ENCODE assay signal across 20 cellular contexts in genomic region chr2:219174146-219174545, GRCh38. TPM values are rescaled to one million over a fixed set of nuclear protein-coding genes. Genes with fewer than 3 reads are reported as not detected.
A peak's percentile ranks its signal among the peaks of the same experiment; 100 is the strongest.
DNase-seq lines count a peak whose midpoint lies in the region; ATAC-seq and TF ChIP-seq lines count a peak whose summit lies in the region.
"Had no signal": no experiment of that assay in that cellular context is flagged by ENCODE, and none has a peak within 500 bp of the region (broad histone marks: within the 10 kb centered on the region; RNA-seq: fewer than 3 reads in every experiment).

No MANE protein-coding gene starts in this region.

- H3K4me1 Mint-ChIP-seq in Calu3 (ENCODE audit: low read depth, unreplicated experiment) = peaks cover 27% of the 10 kb centered on the region
- peaks cover 36% of the 10 kb centered on the region for H3K4me1 Mint-ChIP-seq in activated naive CD8-positive, alpha-beta T cell treated with anti-CD3 and anti-CD28 coated beads for 36 hours
- H3K4me1 Mint-ChIP-seq in naive thymus-derived CD4-positive, alpha-beta T cell = peaks cover 36 to 54% (median 49%) of the 10 kb centered on the region in 7 donors

- no peaks in the 10 kb centered on the region for H3K9me3 Mint-ChIP-seq in Calu3 (ENCODE audit: low read depth, unreplicated experiment)
- H3K9me3 Mint-ChIP-seq in activated naive CD8-positive, alpha-beta T cell treated with anti-CD3 and anti-CD28 coated beads for 36 hours = no peaks in the 10 kb centered on the region
- H3K9me3 Mint-ChIP-seq in naive thymus-derived CD4-positive, alpha-beta T cell = peaks cover 0 to 3% (median 0%) of the 10 kb centered on the region in 11 donors

- DNase-seq in Calu3 (no peak), sigmoid colon (no peak)
- no peak for DNase-seq in activated naive CD8-positive, alpha-beta T cell treated with anti-CD3 and anti-CD28 coated beads for 36 hours
- no peak for DNase-seq in naive thymus-derived CD4-positive, alpha-beta T cell
- DNase-seq: activated CD4-positive, CD25-positive, alpha-beta regulatory T cell treated with anti-CD3 and anti-CD28 coated beads, Interleukin-2, amount 50 U/mL, for 72 hours; activated effector memory CD4-positive, alpha-beta T cell treated with anti-CD3 and anti-CD28 coated beads, Interleukin-2, amount 50 U/mL, for 16 hours; C1 segment of cervical spinal cord; EL; gastrocnemius medialis; mesendoderm; MM.1S; NCI-H69; SW 1271 had no signal

- H3K27ac ChIP-seq in BLaER1 treated with 17β-estradiol and CSF1 and Interleukin-3, amounts not matched to agents 10 nM and 100 nM = no peak overlapping the region
- H3K27ac ChIP-seq in naive thymus-derived CD4-positive, alpha-beta T cell (ENCODE audit: low read depth, low read length) = peak overlapping the region; percentile 31
- no peak overlapping the region for H3K27ac ChIP-seq in sigmoid colon
- H3K27ac ChIP-seq: parathyroid adenoma had no signal

- peaks cover 24 to 49% (median 29%) of the 10 kb centered on the region in 10 experiments for H3K4me1 ChIP-seq in BLaER1 treated with 17β-estradiol and CSF1 and Interleukin-3, amounts not matched to agents 10 nM and 100 nM
- H3K4me1 ChIP-seq in naive thymus-derived CD4-positive, alpha-beta T cell (ENCODE audit: control insufficient read depth in 2 of 2, insufficient read depth in 2 of 2, low read length in 2 of 2) = peaks cover 30 to 32% of the 10 kb centered on the region in 2 donors
- peaks cover 2 to 40% (median 34%) of the 10 kb centered on the region in 4 donors for H3K4me1 ChIP-seq in sigmoid colon

- H3K36me3 ChIP-seq in BLaER1 treated with 17β-estradiol and CSF1 and Interleukin-3, amounts not matched to agents 10 nM and 100 nM = peaks cover 35 to 53% (median 42%) of the 10 kb centered on the region in 11 experiments
- H3K36me3 ChIP-seq in naive thymus-derived CD4-positive, alpha-beta T cell (ENCODE audit: control insufficient read depth in 2 of 3, insufficient read depth in 3 of 3, low read length in 3 of 3) = peaks cover 13 to 35% (median 13%) of the 10 kb centered on the region in 3 experiments
- peaks cover 0 to 35% (median 22%) of the 10 kb centered on the region in 4 donors for H3K36me3 ChIP-seq in sigmoid colon

- peaks cover 6 to 62% (median 29%) of the 10 kb centered on the region in 11 experiments; a peak in 16 of 22 replicates for H4K20me1 ChIP-seq in BLaER1 treated with 17β-estradiol and CSF1 and Interleukin-3, amounts not matched to agents 10 nM and 100 nM

- intact Hi-C loops in Calu3 (cut with micrococcal nuclease; ENCODE audit: unreplicated experiment) (no loop called here), sigmoid colon (cut with DNase I) (no loop called here)
- intact Hi-C loops in naive thymus-derived CD4-positive, alpha-beta T cell (cut with micrococcal nuclease) = no loop called here

- H3K4me2 ChIP-seq in BLaER1 treated with 17β-estradiol and CSF1 and Interleukin-3, amounts not matched to agents 10 nM and 100 nM = peak overlapping the region in 3 of 11 experiments; percentile 91 to 94 (median 94); a peak in 5 of 22 replicates
- H3K4me2 ChIP-seq: smooth muscle cell had no signal

- H3K4me3 ChIP-seq in BLaER1 treated with 17β-estradiol and CSF1 and Interleukin-3, amounts not matched to agents 10 nM and 100 nM = 0 out of 20 replicates have a peak overlapping the region, but pooled peaks of 1 of the 10 experiments have one; percentile 89
- no peak overlapping the region for H3K4me3 ChIP-seq in naive thymus-derived CD4-positive, alpha-beta T cell (ENCODE audit: low read length)
- H3K4me3 ChIP-seq in sigmoid colon = no peak overlapping the region
- H3K4me3 ChIP-seq: gastrocnemius medialis, smooth muscle cell, vagina had no signal

- CTCF ChIA-PET in Calu3 (lab: Charles Lee) = no interaction called here
- CTCF ChIA-PET in naive thymus-derived CD4-positive, alpha-beta T cell (lab: Charles Lee) = interaction anchor here (1.2 to 7.2 kb wide), 5 partner anchors 17 to 121 kb away, joined by 3 to 54 read pairs (median 5); partner anchors contain the start of gene ZFAND2B

- H3K27me3 Mint-ChIP-seq in Calu3 (ENCODE audit: unreplicated experiment) = no peaks in the 10 kb centered on the region
- no peaks in the 10 kb centered on the region for H3K27me3 Mint-ChIP-seq in activated naive CD8-positive, alpha-beta T cell treated with anti-CD3 and anti-CD28 coated beads for 36 hours
- no peaks in the 10 kb centered on the region for H3K27me3 Mint-ChIP-seq in naive thymus-derived CD4-positive, alpha-beta T cell

- POLR2A ChIA-PET in naive thymus-derived CD4-positive, alpha-beta T cell (lab: Charles Lee) = interaction anchor here (0.9 to 10.4 kb wide), 9 partner anchors 9 to 125 kb away, joined by 3 to 343 read pairs (median 6); partner anchors contain the start of genes ABCB6, ANKZF1, ATG9A and TUBA4A

- H3K27ac Mint-ChIP-seq in Calu3 (ENCODE audit: unreplicated experiment) = no peak overlapping the region
- peak overlapping the region; percentile 58 for H3K27ac Mint-ChIP-seq in activated naive CD8-positive, alpha-beta T cell treated with anti-CD3 and anti-CD28 coated beads for 36 hours
- H3K27ac Mint-ChIP-seq in naive thymus-derived CD4-positive, alpha-beta T cell = peak overlapping the region in 8 of 9 donors; percentile 34 to 99 (median 79)

- no peaks in the 10 kb centered on the region for H3K27me3 ChIP-seq in BLaER1 treated with 17β-estradiol and CSF1 and Interleukin-3, amounts not matched to agents 10 nM and 100 nM
- no peaks in the 10 kb centered on the region for H3K27me3 ChIP-seq in naive thymus-derived CD4-positive, alpha-beta T cell (ENCODE audit: control insufficient read depth in 2 of 2, insufficient read depth in 2 of 2, low read length in 2 of 2)
- no peaks in the 10 kb centered on the region for H3K27me3 ChIP-seq in sigmoid colon
- H3K27me3 ChIP-seq: gastrocnemius medialis, vagina had no signal

- TF ChIP-seq POLR2A in sigmoid colon (IDR thresholded peaks at IDR 0.05) = no peak

- BruUV-seq in Calu3 (replicated peaks; lab: Mats Ljungman, UMichigan) = no TSS peak

- H3K9me3 ChIP-seq in BLaER1 treated with 17β-estradiol and CSF1 and Interleukin-3, amounts not matched to agents 10 nM and 100 nM (replicated peaks in 1 of 11) = no peaks in the 10 kb centered on the region
- no peaks in the 10 kb centered on the region for H3K9me3 ChIP-seq in naive thymus-derived CD4-positive, alpha-beta T cell (ENCODE audit: control insufficient read depth in 2 of 3, low read length in 3 of 3)
- no peaks in the 10 kb centered on the region for H3K9me3 ChIP-seq in sigmoid colon
- H3K9me3 ChIP-seq: gastrocnemius medialis, vagina had no signal

- peaks cover 50% of the 10 kb centered on the region for H3K36me3 Mint-ChIP-seq in Calu3 (ENCODE audit: insufficient read depth, unreplicated experiment)
- peaks cover 10% of the 10 kb centered on the region for H3K36me3 Mint-ChIP-seq in activated naive CD8-positive, alpha-beta T cell treated with anti-CD3 and anti-CD28 coated beads for 36 hours
- H3K36me3 Mint-ChIP-seq in naive thymus-derived CD4-positive, alpha-beta T cell = peaks cover 9 to 19% (median 10%) of the 10 kb centered on the region in 5 donors

- ATAC-seq in naive thymus-derived CD4-positive, alpha-beta T cell = no peak
- ATAC-seq in GM21723 (IDR thresholded peaks at IDR 0.05; ENCODE audit: unreplicated experiment) (no peak), HG02763 (IDR thresholded peaks at IDR 0.05; ENCODE audit: unreplicated experiment) (no peak)
- ATAC-seq: gastrocnemius medialis had no signal

- no peak for TF ChIP-seq EP300 in sigmoid colon (IDR thresholded peaks at IDR 0.05)

- WGBS in sigmoid colon, 2 donors = 84 to 94% methylated on average over 3 of the region's 3 CpGs

- H3K9ac ChIP-seq in BLaER1 treated with 17β-estradiol and CSF1 and Interleukin-3, amounts not matched to agents 10 nM and 100 nM = peak overlapping the region in 7 of 11 experiments; percentile 16 to 97 (median 43); a peak in 10 of 22 replicates
- H3K9ac ChIP-seq: parathyroid adenoma had no signal

- TF ChIP-seq CTCF in Calu3 (IDR thresholded peaks at IDR 0.05; ENCODE audit: unreplicated experiment) (no peak), sigmoid colon (IDR thresholded peaks at IDR 0.05) (no peak)

- H3K4me3 Mint-ChIP-seq in Calu3 (ENCODE audit: low read depth, unreplicated experiment) = peak overlapping the region; percentile 16
- peak overlapping the region; percentile 55 for H3K4me3 Mint-ChIP-seq in activated naive CD8-positive, alpha-beta T cell treated with anti-CD3 and anti-CD28 coated beads for 36 hours
- peak overlapping the region; percentile 34 to 98 (median 78) for H3K4me3 Mint-ChIP-seq in naive thymus-derived CD4-positive, alpha-beta T cell

RNA-seq across cellular contexts. Expression of gene CNPPD1, which starts 2.6 kb away (rescaled TPM):
- 40.6 and 42.9 TPM in 2 replicates for total RNA-seq in Calu3 (2022)
- 10 to 100 TPM; 44.1 to 50.2 TPM for total RNA-seq in activated naive CD8-positive, alpha-beta T cell treated with anti-CD3 and anti-CD28 coated beads for 36 hours
- 10 to 100 TPM; 48.2 to 77.6 (median 64.5) TPM for total RNA-seq in naive thymus-derived CD4-positive, alpha-beta T cell
- 10 to 100 TPM; 48.2 to 68.7 TPM for polyA plus RNA-seq in naive thymus-derived CD4-positive, alpha-beta T cell
- total RNA-seq in sigmoid colon = 10 to 100 TPM; 24.1 to 38.5 (median 34.1) TPM
- polyA plus RNA-seq in sigmoid colon = 10 to 100 TPM; 53.5 to 79.5 (median 59.4) TPM

RNA-seq across cellular contexts. Expression of gene RETREG2, which starts 3.9 kb away (rescaled TPM):
- total RNA-seq in Calu3 (2022) (67.9 and 69.7 TPM in 2 replicates), sigmoid colon (10 to 100 TPM; 37.3 to 48.2 (median 43.2) TPM)
- 10 to 100 TPM; 54.2 to 57.7 TPM for total RNA-seq in activated naive CD8-positive, alpha-beta T cell treated with anti-CD3 and anti-CD28 coated beads for 36 hours
- 100 to 1,000 TPM in 2 of 5 experiments, 10 to 100 TPM in 3; 70.2 to 124 (median 90.9) TPM for total RNA-seq in naive thymus-derived CD4-positive, alpha-beta T cell
- polyA plus RNA-seq in naive thymus-derived CD4-positive, alpha-beta T cell = 10 to 100 TPM; 58.5 to 62.4 TPM
- polyA plus RNA-seq in sigmoid colon = 10 to 100 TPM; 36.6 to 81.3 (median 43.5) TPM

RNA-seq across cellular contexts. Expression of gene SLC23A3, which starts 4.3 kb away (rescaled TPM):
- total RNA-seq in Calu3 (2022) = 4.4 and 6.0 TPM in 2 replicates
- total RNA-seq in activated naive CD8-positive, alpha-beta T cell treated with anti-CD3 and anti-CD28 coated beads for 36 hours = 1 to 10 TPM in 1 of 2 experiments, under 1 TPM in 1; 0.92 to 1.1 TPM
- total RNA-seq in naive thymus-derived CD4-positive, alpha-beta T cell = 1 to 10 TPM in 4 of 5 experiments, under 1 TPM in 1; 0.69 to 8.6 (median 3.0) TPM
- polyA plus RNA-seq in naive thymus-derived CD4-positive, alpha-beta T cell = under 1 TPM in 1 of 2 donors, not detected in 1; 0.08 TPM
- total RNA-seq in sigmoid colon = 1 to 10 TPM in 1 of 4 donors, under 1 TPM in 3; 0.14 to 3.9 (median 0.67) TPM
- 1 to 10 TPM in 2 of 3 donors, under 1 TPM in 1; 0.60 to 6.5 (median 1.6) TPM for polyA plus RNA-seq in sigmoid colon
- total RNA-seq: RPMI7951, smooth muscle cell had no signal
- polyA plus RNA-seq: smooth muscle cell had no signal

RNA-seq across cellular contexts. Expression of gene NHEJ1, which starts 13.5 kb away (rescaled TPM):
- total RNA-seq in Calu3 (2022) (12.1 and 12.4 TPM in 2 replicates), sigmoid colon (10 to 100 TPM; 15.1 to 22.5 (median 18.4) TPM)
- total RNA-seq in activated naive CD8-positive, alpha-beta T cell treated with anti-CD3 and anti-CD28 coated beads for 36 hours = 10 to 100 TPM; 19.8 to 21.1 TPM
- 10 to 100 TPM; 11.4 to 24.0 (median 17.9) TPM for total RNA-seq in naive thymus-derived CD4-positive, alpha-beta T cell
- polyA plus RNA-seq in naive thymus-derived CD4-positive, alpha-beta T cell = 10 to 100 TPM; 24.5 to 32.7 TPM
- 10 to 100 TPM; 23.6 to 60.1 (median 50.2) TPM for polyA plus RNA-seq in sigmoid colon

RNA-seq across cellular contexts. Expression of gene ZFAND2B, which starts 32.4 kb away (rescaled TPM):
- total RNA-seq in Calu3 (2022) = 25.7 and 30.0 TPM in 2 replicates
- 10 to 100 TPM; 22.8 to 27.2 TPM for total RNA-seq in activated naive CD8-positive, alpha-beta T cell treated with anti-CD3 and anti-CD28 coated beads for 36 hours
- total RNA-seq in naive thymus-derived CD4-positive, alpha-beta T cell = 10 to 100 TPM; 50.1 to 79.5 (median 71.3) TPM
- polyA plus RNA-seq in naive thymus-derived CD4-positive, alpha-beta T cell = 10 to 100 TPM; 72.4 to 90.7 TPM
- 10 to 100 TPM; 26.9 to 55.8 (median 45.6) TPM for total RNA-seq in sigmoid colon
- 100 to 1,000 TPM in 1 of 3 donors, 10 to 100 TPM in 2; 52.4 to 103 (median 95.5) TPM for polyA plus RNA-seq in sigmoid colon

Comparison
In these comparisons a context has a peak if more than half of its experiments do, and no peak if none do; other contexts are left out.
1. H3K4me3 Mint-ChIP-seq: peak in every context shown above with its lines; median percentile 78 in naive thymus-derived CD4-positive, alpha-beta T cell; 55 in activated naive CD8-positive, alpha-beta T cell treated with anti-CD3 and anti-CD28 coated beads for 36 hours; 16 in Calu3.